ENCODE assay signal across 1 cellular context in genomic region chr3:121836069-121836468, GRCh38.
TF ChIP-seq lines count a peak whose summit lies in the region.

No MANE protein-coding gene starts in this region.

TF ChIP-seq in H1, 55 proteins besides CTCF, POLR2A, EP300 and RAD21:
- TF ChIP-seq ASH2L (IDR thresholded peaks at IDR 0.05; ENCODE audit: low read length) (no peak), CHD2 (IDR thresholded peaks at IDR 0.05; ENCODE audit: low read length) (no peak), SIRT6 (IDR thresholded peaks at IDR 0.05; ENCODE audit: low read length) (no peak), CEBPB (IDR thresholded peaks at IDR 0.05; ENCODE audit: low read depth, low read length) (no peak), SP2 (IDR thresholded peaks at IDR 0.05; ENCODE audit: low read length) (no peak), SAP30 (IDR thresholded peaks at IDR 0.05; ENCODE audit: insufficient read depth, insufficient replicate concordance, low read length) (no peak), YY1 (IDR thresholded peaks at IDR 0.05; ENCODE audit: low read depth, low read length) (no peak), KDM4A (IDR thresholded peaks at IDR 0.05; ENCODE audit: low read depth, low read length, severe bottlenecking) (no peak), CBX8 (IDR thresholded peaks at IDR 0.05; ENCODE audit: borderline replicate concordance, low read depth, low read length) (no peak), ATF3 (IDR thresholded peaks at IDR 0.05; ENCODE audit: insufficient read depth, low read depth, low read length) (no peak), HDAC6 (IDR thresholded peaks at IDR 0.05; ENCODE audit: low read depth, low read length) (no peak), BCL11A (IDR thresholded peaks at IDR 0.05; ENCODE audit: low read depth in 2 of 2, low read length in 2 of 2) (no peak), RNF2 (IDR thresholded peaks at IDR 0.05; ENCODE audit: borderline replicate concordance, low read depth, low read length, missing control alignments, poor library complexity, severe bottlenecking) (no peak), NRF1 (IDR thresholded peaks at IDR 0.05; ENCODE audit: low read depth, low read length) (no peak), TBP (IDR thresholded peaks at IDR 0.05; ENCODE audit: low read depth, low read length) (no peak)
- TF ChIP-seq, protein P1, sequence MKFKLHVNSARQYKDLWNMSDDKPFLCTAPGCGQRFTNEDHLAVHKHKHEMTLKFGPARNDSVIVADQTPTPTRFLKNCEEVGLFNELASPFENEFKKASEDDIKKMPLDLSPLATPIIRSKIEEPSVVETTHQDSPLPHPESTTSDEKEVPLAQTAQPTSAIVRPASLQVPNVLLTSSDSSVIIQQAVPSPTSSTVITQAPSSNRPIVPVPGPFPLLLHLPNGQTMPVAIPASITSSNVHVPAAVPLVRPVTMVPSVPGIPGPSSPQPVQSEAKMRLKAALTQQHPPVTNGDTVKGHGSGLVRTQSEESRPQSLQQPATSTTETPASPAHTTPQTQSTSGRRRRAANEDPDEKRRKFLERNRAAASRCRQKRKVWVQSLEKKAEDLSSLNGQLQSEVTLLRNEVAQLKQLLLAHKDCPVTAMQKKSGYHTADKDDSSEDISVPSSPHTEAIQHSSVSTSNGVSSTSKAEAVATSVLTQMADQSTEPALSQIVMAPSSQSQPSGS (IDR thresholded peaks at IDR 0.05; ENCODE audit: low read length): no peak
